In the genomic region with DNA sequence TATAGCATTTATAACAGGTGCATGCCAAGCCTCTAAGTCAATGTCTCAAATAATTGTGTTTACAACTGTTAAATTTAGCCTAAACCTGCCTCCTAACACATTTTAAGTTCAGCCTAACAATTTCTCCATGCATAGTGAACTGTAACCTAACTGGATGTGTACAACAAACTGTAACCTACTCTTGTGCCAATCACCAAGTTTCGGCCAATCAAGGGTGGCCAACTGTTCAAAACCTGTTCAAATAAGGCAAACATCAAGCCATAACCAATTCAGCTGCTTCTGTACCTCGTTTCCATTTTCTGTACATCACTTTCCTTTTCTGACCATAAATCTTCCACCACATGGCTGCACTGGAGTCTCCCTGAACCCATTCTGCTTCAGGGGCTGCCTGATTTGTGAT, we compare ENCODE assay signal across 24 cellular contexts. TPM values are rescaled to one million over a fixed set of nuclear protein-coding genes. Genes with fewer than 3 reads are reported as not detected.
DNase-seq lines count a peak whose midpoint lies in the region; ATAC-seq and TF ChIP-seq lines count a peak whose summit lies in the region.
"Had no signal": no experiment of that assay in that cellular context is flagged by ENCODE, and none has a peak within 500 bp of the region (broad histone marks: within the 10 kb centered on the region; RNA-seq: fewer than 3 reads in every experiment).

No MANE protein-coding gene starts in this region.

- no peak for ATAC-seq in left cardiac atrium
- ATAC-seq in activated B cell treated with CpG ODN at 0.5 μM for 24 hours (ENCODE audit: low read depth) = no peak
- ATAC-seq in HG03097 (IDR thresholded peaks at IDR 0.05; ENCODE audit: low FRiP score, unreplicated experiment) = no peak
- ATAC-seq: foreskin keratinocyte, left colon, mucosa of descending colon, right cardiac atrium, upper lobe of right lung, WTC11 had no signal

- H3K27ac ChIP-seq in left ventricle myocardium inferior (replicated peaks) (peak overlapping the region; percentile 61), esophagus squamous epithelium (peak overlapping the region in 3 of 4 donors; percentile 23 to 63 (median 43)), sigmoid colon (peak overlapping the region in 2 of 4 donors; percentile 16 to 25)
- H3K27ac ChIP-seq: foreskin keratinocyte, PC-9, SJSA1 had no signal

- POLR2A ChIA-PET in activated B cell treated with CpG ODN at 0.5 μM for 24 hours (lab: Charles Lee) = interaction anchor here (1.1 kb wide), 1 partner anchor 83 kb away, joined by 3 read pairs; no protein-coding TSS in a partner anchor

- H3K27me3 Mint-ChIP-seq in activated B cell treated with CpG ODN at 0.5 μM for 24 hours (no peaks in the 10 kb centered on the region), type B pancreatic cell (no peaks in the 10 kb centered on the region)

- peak overlapping the region; percentile 47 for H3K27ac Mint-ChIP-seq in activated B cell treated with CpG ODN at 0.5 μM for 24 hours
- H3K27ac Mint-ChIP-seq in type B pancreatic cell = peak overlapping the region; percentile 49
- H3K27ac Mint-ChIP-seq: T-helper 2 cell treated with Interferon-gamma antibody and Interleukin-4, amounts not matched to agents 5 μg/mL and 100 μg/mL, for 36 hours; WTC11 had no signal

- no peaks in the 10 kb centered on the region for H3K9me3 ChIP-seq in left ventricle myocardium inferior (replicated peaks)
- no peaks in the 10 kb centered on the region for H3K9me3 ChIP-seq in esophagus squamous epithelium
- H3K9me3 ChIP-seq in sigmoid colon = no peaks in the 10 kb centered on the region
- H3K9me3 ChIP-seq: mucosa of descending colon, SJSA1, upper lobe of right lung had no signal

- TF ChIP-seq POLR2A in esophagus squamous epithelium (IDR thresholded peaks at IDR 0.05) (no peak), sigmoid colon (IDR thresholded peaks at IDR 0.05) (no peak)

- H3K27me3 ChIP-seq in left ventricle myocardium inferior (ENCODE audit: low read depth) (no peaks in the 10 kb centered on the region), esophagus squamous epithelium (no peaks in the 10 kb centered on the region), sigmoid colon (no peaks in the 10 kb centered on the region)
- H3K27me3 ChIP-seq: foreskin keratinocyte, SJSA1, upper lobe of right lung had no signal

- CTCF ChIA-PET in activated B cell treated with CpG ODN at 0.5 μM for 24 hours (lab: Charles Lee) = no interaction called here

- TF ChIP-seq CTCF in left ventricle myocardium inferior (IDR thresholded peaks at IDR 0.05; ENCODE audit: borderline replicate concordance) = no peak
- TF ChIP-seq CTCF in activated B cell treated with CpG ODN at 0.5 μM for 24 hours (IDR thresholded peaks at IDR 0.05) = no peak
- TF ChIP-seq CTCF in esophagus squamous epithelium (IDR thresholded peaks at IDR 0.05) = no peak
- no peak for TF ChIP-seq CTCF in type B pancreatic cell (conservative IDR thresholded peaks at IDR 0.05)
- no peak for TF ChIP-seq CTCF in sigmoid colon (IDR thresholded peaks at IDR 0.05)

- H3K36me3 ChIP-seq in left ventricle myocardium inferior (no peaks in the 10 kb centered on the region), esophagus squamous epithelium (peaks cover 0 to 7% (median 0%) of the 10 kb centered on the region in 3 donors), sigmoid colon (no peaks in the 10 kb centered on the region)

- peaks cover 15% of the 10 kb centered on the region for H3K36me3 Mint-ChIP-seq in activated B cell treated with CpG ODN at 0.5 μM for 24 hours (ENCODE audit: low read depth)
- H3K36me3 Mint-ChIP-seq in type B pancreatic cell = peaks cover 8% of the 10 kb centered on the region
- H3K36me3 Mint-ChIP-seq: WTC11 had no signal

- TF ChIP-seq EP300 in sigmoid colon (IDR thresholded peaks at IDR 0.05) = no peak

- H3K4me1 Mint-ChIP-seq in activated B cell treated with CpG ODN at 0.5 μM for 24 hours (peaks cover 52% of the 10 kb centered on the region), type B pancreatic cell (ENCODE audit: unreplicated experiment) (peaks cover 24% of the 10 kb centered on the region)

- 66 to 75% methylated on average over 2 of the region's 2 CpGs for WGBS in esophagus squamous epithelium, 2 donors
- WGBS in sigmoid colon, 2 donors = 65 to 67% methylated on average over 2 of the region's 2 CpGs

- H3K4me3 ChIP-seq in left ventricle myocardium inferior (no peak overlapping the region), esophagus squamous epithelium (no peak overlapping the region), sigmoid colon (no peak overlapping the region)
- H3K4me3 ChIP-seq: mucosa of descending colon, PC-9, SJSA1, upper lobe of right lung had no signal

- no peak overlapping the region for H3K4me3 Mint-ChIP-seq in activated B cell treated with CpG ODN at 0.5 μM for 24 hours
- H3K4me3 Mint-ChIP-seq in type B pancreatic cell = no peak overlapping the region
- H3K4me3 Mint-ChIP-seq: T-helper 2 cell treated with Interferon-gamma antibody and Interleukin-4, amounts not matched to agents 5 μg/mL and 100 μg/mL, for 36 hours; WTC11 had no signal

- intact Hi-C loops in left ventricle myocardium inferior (cut with micrococcal nuclease) (no loop called here), left cardiac atrium (cut with DNase I) (no loop called here), activated B cell treated with CpG ODN at 0.5 μM for 24 hours (cut with micrococcal nuclease) (no loop called here), esophagus squamous epithelium (cut with DNase I) (no loop called here), sigmoid colon (cut with DNase I) (no loop called here)

- H3K4me1 ChIP-seq in left ventricle myocardium inferior (peaks cover 75% of the 10 kb centered on the region), esophagus squamous epithelium (peaks cover 5 to 76% (median 22%) of the 10 kb centered on the region in 3 donors), sigmoid colon (peaks cover 0 to 31% (median 18%) of the 10 kb centered on the region in 4 donors)
- H3K4me1 ChIP-seq: foreskin keratinocyte, SJSA1 had no signal

- H3K9me3 Mint-ChIP-seq in activated B cell treated with CpG ODN at 0.5 μM for 24 hours (no peaks in the 10 kb centered on the region), type B pancreatic cell (no peaks in the 10 kb centered on the region)
- H3K9me3 Mint-ChIP-seq: T-helper 2 cell treated with Interferon-gamma antibody and Interleukin-4, amounts not matched to agents 5 μg/mL and 100 μg/mL, for 36 hours; WTC11 had no signal

- DNase-seq in left ventricle myocardium inferior (no peak), left cardiac atrium (no peak), activated B cell treated with CpG ODN at 0.5 μM for 24 hours (no peak), esophagus squamous epithelium (lab: John Stamatoyannopoulos, UW) (no peak), type B pancreatic cell (ENCODE audit: extremely low spot score, unreplicated experiment) (no peak), hippocampal formation (lab: John Stamatoyannopoulos, UW) (no peak), sigmoid colon (no peak)
- DNase-seq: activated effector memory CD4-positive, alpha-beta T cell treated with Interleukin-2 at 50 U/mL for 16 hours; anterior cingulate cortex; foreskin keratinocyte; HCEC 1CT; left colon; mucosa of descending colon; NCI-H1436; NCI-H2171 treated with DMSO at 0.1 percent for 48 hours; NCI-H774; PC-9; right cardiac atrium; stimulated activated naive CD4-positive, alpha-beta T cell; upper lobe of right lung had no signal

RNA-seq across cellular contexts. Expression of a gene that starts 45.4 kb away (rescaled TPM):
- 30.6 TPM for total RNA-seq in left ventricle myocardium inferior
- total RNA-seq in left cardiac atrium = 10 to 100 TPM; 41.1 to 62.5 TPM
- 35.9 and 41.2 TPM in 2 replicates for total RNA-seq in activated B cell treated with CpG ODN at 0.5 μM for 24 hours
- total RNA-seq in esophagus squamous epithelium = 10 to 100 TPM; 25.1 to 54.2 (median 32.4) TPM
- 76.2 and 79.2 TPM in 2 replicates for total RNA-seq in type B pancreatic cell (ENCODE audit: low replicate concordance)
- 10 to 100 TPM; 52.9 to 72.6 (median 65.7) TPM for total RNA-seq in sigmoid colon
- polyA plus RNA-seq in sigmoid colon = 10 to 100 TPM in 1 of 3 donors, 1 to 10 TPM in 2; 6.0 to 10.0 (median 9.7) TPM
